Comparison of ENCODE assay signal across 23 cellular contexts in the genomic region with DNA sequence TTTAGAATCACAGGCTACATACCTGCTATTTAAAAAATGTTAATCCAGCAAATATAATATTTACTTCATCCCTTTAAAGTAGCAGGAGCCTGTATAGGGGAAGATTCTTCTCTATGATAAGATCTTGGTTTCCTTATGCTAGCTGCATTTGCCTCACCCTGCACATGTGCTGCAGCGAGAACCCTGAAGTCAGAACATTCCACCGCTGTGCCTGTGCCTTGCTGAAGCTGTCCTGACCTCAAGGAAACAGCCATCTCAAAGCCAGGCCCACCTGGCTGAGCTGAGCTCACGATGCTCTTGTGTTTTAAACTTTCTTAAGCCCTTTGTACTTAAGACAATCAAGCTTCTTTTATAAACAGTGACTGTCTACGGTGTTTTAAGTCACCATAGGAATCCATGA.
"Had no signal": no experiment of that assay in that cellular context is flagged by ENCODE, and none has a peak within 500 bp of the region (broad histone marks: within the 10 kb centered on the region; RNA-seq: fewer than 3 reads in every experiment).

No MANE protein-coding gene starts in this region.

- DNase-seq: activated CD4-positive, alpha-beta T cell treated with anti-CD3 and anti-CD28 coated beads for 36 hours; activated CD4-positive, alpha-beta T cell treated with anti-CD3 and anti-CD28 coated beads, Interleukin-2, amount 50 U/mL, for 48 hours; activated CD8-positive, alpha-beta memory T cell treated with anti-CD3 and anti-CD28 coated beads, Interleukin-2, amount 50 U/mL, for 48 hours; activated naive CD4-positive, alpha-beta T cell; activated T-cell treated with anti-CD3 and anti-CD28 coated beads, Interleukin-2, amount 50 U/mL, for 4 hours; head of caudate nucleus; hypothalamus; lower lobe of right lung; mesendoderm; mucosa of descending colon; nephron progenitor cell; occipital lobe; small intestine; stimulated activated CD4-positive, alpha-beta T cell treated with anti-CD3 and anti-CD28 coated beads, Interleukin-15, amount 100 ng/mL, for 24 hours; stimulated activated CD8-positive, alpha-beta memory T cell treated with anti-CD3 and anti-CD28 coated beads, Interleukin-4, amount 100 ng/mL, for 48 hours; stimulated activated naive B cell treated with anti-CD40 and anti-IgM and Interleukin-4, amounts not matched to agents 10 μg/mL and 1 μg/mL and 100 μg/mL, for 72 hours; transverse colon; uterus had no signal

- H3K36me3 ChIP-seq: gastroesophageal sphincter, lower lobe of right lung, transverse colon, uterus had no signal

- H3K4me1 ChIP-seq: gastroesophageal sphincter, lower lobe of right lung, transverse colon, uterus had no signal

- H3K9me3 ChIP-seq: uterus had no signal

- H3K4me1 Mint-ChIP-seq: activated CD4-positive, alpha-beta T cell treated with anti-CD3 and anti-CD28 coated beads for 36 hours; nephron progenitor cell; stimulated activated naive B cell treated with anti-CD40 and anti-IgM and Interleukin-4, amounts not matched to agents 10 μg/mL and 1 μg/mL and 100 μg/mL, for 72 hours had no signal

- H3K27ac ChIP-seq: coronary artery, epithelial cell of prostate, gastroesophageal sphincter, lower lobe of right lung, transverse colon, uterus had no signal

- H3K27ac Mint-ChIP-seq: activated CD4-positive, alpha-beta T cell treated with anti-CD3 and anti-CD28 coated beads for 36 hours; activated naive CD8-positive, alpha-beta T cell; activated T-helper 2 cell treated with anti-CD3 and anti-CD28 coated beads, Interferon-gamma antibody, Interleukin-2, Interleukin-4, amounts not matched to agents 10 μg/mL and 5 μg/mL and 100 μg/mL, durations not matched to agents 14 hours and 24 hours and 36 hours; nephron progenitor cell; stimulated activated naive B cell treated with anti-CD40 and anti-IgM and Interleukin-4, amounts not matched to agents 10 μg/mL and 1 μg/mL and 100 μg/mL, for 72 hours had no signal

- H3K27me3 ChIP-seq: gastroesophageal sphincter, transverse colon, uterus had no signal

- H3K9me3 Mint-ChIP-seq: nephron progenitor cell; stimulated activated naive B cell treated with anti-CD40 and anti-IgM and Interleukin-4, amounts not matched to agents 10 μg/mL and 1 μg/mL and 100 μg/mL, for 72 hours had no signal

- H3K4me3 Mint-ChIP-seq: activated CD4-positive, alpha-beta T cell treated with anti-CD3 and anti-CD28 coated beads for 36 hours; activated naive CD8-positive, alpha-beta T cell; activated T-cell treated with anti-CD3 and anti-CD28 coated beads, Interleukin-2, amount 50 U/mL, for 4 hours; nephron progenitor cell; stimulated activated naive B cell treated with anti-CD40 and anti-IgM and Interleukin-4, amounts not matched to agents 10 μg/mL and 1 μg/mL and 100 μg/mL, for 72 hours had no signal

- H3K4me3 ChIP-seq: coronary artery, gastroesophageal sphincter, lower lobe of right lung, mucosa of descending colon, transverse colon, uterus had no signal

- H3K36me3 Mint-ChIP-seq: activated naive CD8-positive, alpha-beta T cell; stimulated activated naive B cell treated with anti-CD40 and anti-IgM and Interleukin-4, amounts not matched to agents 10 μg/mL and 1 μg/mL and 100 μg/mL, for 72 hours had no signal

- H3K27me3 Mint-ChIP-seq: activated CD4-positive, alpha-beta T cell treated with anti-CD3 and anti-CD28 coated beads for 36 hours; activated naive CD8-positive, alpha-beta T cell; stimulated activated naive B cell treated with anti-CD40 and anti-IgM and Interleukin-4, amounts not matched to agents 10 μg/mL and 1 μg/mL and 100 μg/mL, for 72 hours had no signal
